ENCODE assay signal across 8 cellular contexts in genomic region chr2:216698895-216699294, GRCh38. TPM values are rescaled to one million over a fixed set of nuclear protein-coding genes. Genes with fewer than 3 reads are reported as not detected.
A peak's percentile ranks its signal among the peaks of the same experiment; 100 is the strongest.
DNase-seq lines count a peak whose midpoint lies in the region; ATAC-seq and TF ChIP-seq lines count a peak whose summit lies in the region.

No MANE protein-coding gene starts in this region.

- H3K27me3 Mint-ChIP-seq in immature natural killer cell (ENCODE audit: low read depth in 3 of 3): peaks cover 10 to 17% (median 15%) of the 10 kb centered on the region in 3 donors

- H3K4me1 ChIP-seq in ascending aorta: peaks cover 3 to 37% of the 10 kb centered on the region in 2 donors

- intact Hi-C loops in ascending aorta (cut with DNase I): loop anchor here (1.0 to 10.0 kb wide), 7 partner anchors 353 to 812 kb away; no protein-coding TSS in a partner anchor

- peak overlapping the region; percentile 65 to 93 for H3K27ac ChIP-seq in ascending aorta

- H3K36me3 Mint-ChIP-seq in immature natural killer cell: no peaks in the 10 kb centered on the region

- H3K27me3 ChIP-seq in GM06990 (replicated peaks; ENCODE audit: control insufficient read depth, insufficient read depth, low read length): peaks cover 1% of the 10 kb centered on the region; the same call in 1 of the 2 replicates
- H3K27me3 ChIP-seq in ascending aorta: no peaks in the 10 kb centered on the region

- no peak overlapping the region for H3K4me3 Mint-ChIP-seq in immature natural killer cell

- H3K4me3 ChIP-seq in GM06990 (replicated peaks; ENCODE audit: low read depth, low read length) (no peak overlapping the region), ascending aorta (no peak overlapping the region)

- no peak overlapping the region for H3K27ac Mint-ChIP-seq in immature natural killer cell

- peak; percentile 55 for TF ChIP-seq CTCF in GM06990 (IDR thresholded peaks at IDR 0.05; ENCODE audit: insufficient read depth, low read length, poor library complexity, severe bottlenecking)
- peak; percentile 60 to 75 (median 70) for TF ChIP-seq CTCF in ascending aorta (IDR thresholded peaks at IDR 0.05)

- ATAC-seq in HG03139 (IDR thresholded peaks at IDR 0.05; ENCODE audit: unreplicated experiment): peak; percentile 69
- peak; percentile 60 for ATAC-seq in stimulated activated naive CD8-positive, alpha-beta T cell treated with anti-CD3 and anti-CD28 coated beads, Interleukin-15, Interleukin-2, amounts not matched to agents 100 U/mL and 50 U/mL, for 24 hours
- ATAC-seq in GM18873 (IDR thresholded peaks at IDR 0.05; ENCODE audit: low FRiP score, unreplicated experiment): no peak

- H3K36me3 ChIP-seq in GM06990 (ENCODE audit: control insufficient read depth, insufficient read depth, low read length) (no peaks in the 10 kb centered on the region), ascending aorta (no peaks in the 10 kb centered on the region)

- no peaks in the 10 kb centered on the region for H3K9me3 Mint-ChIP-seq in immature natural killer cell

- peaks cover under 1% of the 10 kb centered on the region in 2 donors for H3K4me1 Mint-ChIP-seq in immature natural killer cell

- no peaks in the 10 kb centered on the region for H3K9me3 ChIP-seq in ascending aorta

- no peak for DNase-seq in GM06990 (ENCODE audit: extremely low read depth, insufficient read length)
- DNase-seq in NCI-H510A (lab: John Stamatoyannopoulos, UW): peak; percentile 64
- DNase-seq in ascending aorta (ENCODE audit: low spot score in 2 of 2): no peak
- DNase-seq in immature natural killer cell: peak; percentile 18 to 40 (median 23)
- no peak for DNase-seq in stimulated activated naive CD8-positive, alpha-beta T cell treated with anti-CD3 and anti-CD28 coated beads, Interleukin-15, Interleukin-2, amounts not matched to agents 100 U/mL and 50 U/mL, for 24 hours
- no peak for DNase-seq in activated CD4-positive, alpha-beta T cell treated with anti-CD3 and anti-CD28 coated beads, Interleukin-2, amount 50 U/mL, for 1 hour

RNA-seq across cellular contexts. Expression of gene IGFBP5, which starts 3.5 kb away (rescaled TPM):
- 1,280 TPM for total RNA-seq in ascending aorta
- not detected for polyA plus RNA-seq in immature natural killer cell

Comparison
In these comparisons a context has a peak if more than half of its experiments do, and no peak if none do; other contexts are left out.
1. DNase-seq: peak in NCI-H510A (single experiment) and immature natural killer cell (3 of 3); none in GM06990 (single experiment), ascending aorta (0 of 2), stimulated activated naive CD8-positive, alpha-beta T cell treated with anti-CD3 and anti-CD28 coated beads, Interleukin-15, Interleukin-2, amounts not matched to agents 100 U/mL and 50 U/mL, for 24 hours (single experiment) and activated CD4-positive, alpha-beta T cell treated with anti-CD3 and anti-CD28 coated beads, Interleukin-2, amount 50 U/mL, for 1 hour (single experiment).